ENCODE assay signal across 15 cellular contexts in the genomic region with DNA sequence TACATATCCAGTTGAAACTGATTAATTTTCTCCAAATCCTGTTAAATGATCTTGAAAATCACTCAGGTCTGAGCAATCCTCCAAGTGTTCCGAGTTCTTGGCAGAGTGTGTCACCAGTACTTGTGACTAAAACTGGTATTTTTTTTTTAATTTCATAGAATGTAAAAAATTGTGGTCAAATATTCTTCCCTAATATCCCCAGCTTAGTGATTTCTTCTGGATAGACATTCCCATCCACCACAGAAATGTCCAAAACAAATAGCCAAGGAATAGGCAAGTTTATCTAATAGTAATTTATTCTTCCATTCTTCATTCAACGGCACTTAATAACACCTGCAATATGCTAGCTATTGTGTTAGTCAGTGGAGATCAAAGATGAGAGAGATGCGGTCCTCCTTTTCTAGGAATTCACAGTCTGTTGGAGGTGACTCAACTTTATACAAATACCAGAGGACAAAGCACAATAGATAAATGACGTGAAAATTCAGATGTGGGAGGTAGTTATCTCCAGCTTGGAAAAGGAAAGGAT.
A peak's percentile ranks its signal among the peaks of the same experiment; 100 is the strongest.
DNase-seq lines count a peak whose midpoint lies in the region; ATAC-seq, FAIRE-seq and TF ChIP-seq lines count a peak whose summit lies in the region.
"Had no signal": no experiment of that assay in that cellular context is flagged by ENCODE, and none has a peak within 500 bp of the region (broad histone marks: within the 10 kb centered on the region; RNA-seq: fewer than 3 reads in every experiment).

No MANE protein-coding gene starts in this region.

- POLR2A ChIA-PET in CD4-positive, alpha-beta T cell (lab: Charles Lee), result no interaction called here

- H3K36me3 Mint-ChIP-seq in astrocyte (ENCODE audit: low read depth, unreplicated experiment), result no peaks in the 10 kb centered on the region
- H3K36me3 Mint-ChIP-seq in activated T-helper 1 cell treated with anti-CD3 and anti-CD28 coated beads, Interleukin-12 subunit alpha, Interleukin-12 subunit beta, Interleukin-2, Interleukin-4 antibody, amounts not matched to agents 30 ng/mL and 10 ng/mL and 1 ng/mL, durations not matched to agents 14 hours and 24 hours and 36 hours (ENCODE audit: low read depth), result no peaks in the 10 kb centered on the region
- H3K36me3 Mint-ChIP-seq in CD4-positive, alpha-beta T cell (ENCODE audit: low read depth), result no peaks in the 10 kb centered on the region
- H3K36me3 Mint-ChIP-seq: stimulated activated memory B cell treated with anti-CD40 and anti-IgM and Interleukin-4, amounts not matched to agents 10 μg/mL and 1 μg/mL and 100 μg/mL, for 72 hours had no signal

- peak; percentile 92 for FAIRE-seq in astrocyte (lab: Jason Lieb, UNC)

- no peaks in the 10 kb centered on the region for H3K9me3 Mint-ChIP-seq in astrocyte (ENCODE audit: unreplicated experiment)
- H3K9me3 Mint-ChIP-seq in activated T-helper 1 cell treated with anti-CD3 and anti-CD28 coated beads, Interleukin-12 subunit alpha, Interleukin-12 subunit beta, Interleukin-2, Interleukin-4 antibody, amounts not matched to agents 30 ng/mL and 10 ng/mL and 1 ng/mL, durations not matched to agents 14 hours and 24 hours and 36 hours, result no peaks in the 10 kb centered on the region
- no peaks in the 10 kb centered on the region for H3K9me3 Mint-ChIP-seq in CD4-positive, alpha-beta T cell

- DNase-seq in ACHN (peak; percentile 77), HS-5 (ENCODE audit: low read depth) (peak; percentile 45), astrocyte (ENCODE audit: low read depth) (peak; percentile 100), foreskin fibroblast (peak; percentile 34 to 58), SKM-1 treated with dmso at 0.1 percent for 144 hours (lab: John Stamatoyannopoulos, UW; ENCODE audit: unreplicated experiment) (no peak)
- no peak for DNase-seq in activated T-helper 1 cell treated with anti-CD3 and anti-CD28 coated beads, Interleukin-12 subunit alpha, Interleukin-12 subunit beta, Interleukin-2, Interleukin-4 antibody, amounts not matched to agents 30 ng/mL and 10 ng/mL and 1 ng/mL, durations not matched to agents 14 hours and 24 hours and 36 hours (ENCODE audit: low spot score)
- DNase-seq in stimulated activated CD4-positive, alpha-beta T cell treated with anti-CD3 and anti-CD28 coated beads, Interleukin-2, amount 100 ng/mL, for 24 hours, result no peak
- no peak for DNase-seq in CD4-positive, alpha-beta T cell
- DNase-seq: activated CD4-positive, CD25-positive, alpha-beta regulatory T cell treated with anti-CD3 and anti-CD28 coated beads, Interleukin-2, amount 50 U/mL, for 72 hours; anterior cingulate cortex; DMS79; mucosa of descending colon; stimulated activated CD4-positive, alpha-beta T cell treated with anti-CD3 and anti-CD28 coated beads, Interleukin-4, amount 100 ng/mL, for 1 hour had no signal

- peaks cover 18% of the 10 kb centered on the region for H3K4me1 ChIP-seq in astrocyte (ENCODE audit: insufficient read depth, low read length)
- H3K4me1 ChIP-seq: vagina had no signal

- no peaks in the 10 kb centered on the region for H4K20me1 ChIP-seq in astrocyte (ENCODE audit: insufficient read depth, low read length)

- H3K4me3 ChIP-seq in astrocyte (ENCODE audit: insufficient read depth, low read depth, low read length), result no peak overlapping the region
- H3K4me3 ChIP-seq in foreskin fibroblast (ENCODE audit: low read depth in 1 of 2, low read length in 2 of 2), result no peak overlapping the region
- H3K4me3 ChIP-seq: mucosa of descending colon, vagina had no signal

- H3K27me3 ChIP-seq in astrocyte (ENCODE audit: insufficient read depth, low read length), result no peaks in the 10 kb centered on the region
- no peaks in the 10 kb centered on the region for H3K27me3 ChIP-seq in CD4-positive, alpha-beta T cell (ENCODE audit: control insufficient read depth, insufficient read depth, low read length)
- H3K27me3 ChIP-seq: vagina had no signal

- intact Hi-C loops in activated T-helper 1 cell treated with anti-CD3 and anti-CD28 coated beads, Interleukin-12 subunit alpha, Interleukin-12 subunit beta, Interleukin-2, Interleukin-4 antibody, amounts not matched to agents 30 ng/mL and 10 ng/mL and 1 ng/mL, durations not matched to agents 14 hours and 24 hours and 36 hours (cut with micrococcal nuclease), result no loop called here
- intact Hi-C loops in CD4-positive, alpha-beta T cell (cut with DNase I, micrococcal nuclease), result no loop called here

- no peak overlapping the region for H3K4me3 Mint-ChIP-seq in astrocyte (ENCODE audit: unreplicated experiment)
- no peak overlapping the region for H3K4me3 Mint-ChIP-seq in activated T-helper 1 cell treated with anti-CD3 and anti-CD28 coated beads, Interleukin-12 subunit alpha, Interleukin-12 subunit beta, Interleukin-2, Interleukin-4 antibody, amounts not matched to agents 30 ng/mL and 10 ng/mL and 1 ng/mL, durations not matched to agents 14 hours and 24 hours and 36 hours
- no peak overlapping the region for H3K4me3 Mint-ChIP-seq in CD4-positive, alpha-beta T cell
- H3K4me3 Mint-ChIP-seq: stimulated activated memory B cell treated with anti-CD40 and anti-IgM and Interleukin-4, amounts not matched to agents 10 μg/mL and 1 μg/mL and 100 μg/mL, for 72 hours had no signal

- H3K36me3 ChIP-seq in astrocyte (ENCODE audit: insufficient read depth, low read length), result no peaks in the 10 kb centered on the region
- H3K36me3 ChIP-seq: vagina had no signal

- in situ Hi-C loops in ACHN (cut with HindIII; ENCODE audit: low pct_ligation_motif_present, low pct_unique_long_range_greater_than_20kb, low sequenced_read_pairs), result no loop called here

- H3K27ac ChIP-seq in astrocyte (ENCODE audit: low read depth, low read length), result peak overlapping the region; percentile 84
- H3K27ac ChIP-seq in CD4-positive, alpha-beta T cell (ENCODE audit: low read depth, low read length), result no peak overlapping the region
- H3K27ac ChIP-seq: vagina had no signal

- peaks cover 10% of the 10 kb centered on the region for H3K4me1 Mint-ChIP-seq in astrocyte (ENCODE audit: low read depth, unreplicated experiment)
- no peaks in the 10 kb centered on the region for H3K4me1 Mint-ChIP-seq in activated T-helper 1 cell treated with anti-CD3 and anti-CD28 coated beads, Interleukin-12 subunit alpha, Interleukin-12 subunit beta, Interleukin-2, Interleukin-4 antibody, amounts not matched to agents 30 ng/mL and 10 ng/mL and 1 ng/mL, durations not matched to agents 14 hours and 24 hours and 36 hours (ENCODE audit: low read depth)
- no peaks in the 10 kb centered on the region for H3K4me1 Mint-ChIP-seq in CD4-positive, alpha-beta T cell (ENCODE audit: low read depth)
- H3K4me1 Mint-ChIP-seq: stimulated activated memory B cell treated with anti-CD40 and anti-IgM and Interleukin-4, amounts not matched to agents 10 μg/mL and 1 μg/mL and 100 μg/mL, for 72 hours had no signal

- no peak for ATAC-seq in CD4-positive, alpha-beta T cell (ENCODE audit: poor library complexity)
- ATAC-seq: mucosa of descending colon; stimulated activated memory B cell treated with anti-CD40 and anti-IgM and Interleukin-4, amounts not matched to agents 10 μg/mL and 1 μg/mL and 100 μg/mL, for 72 hours had no signal

- H2AFZ ChIP-seq in astrocyte (ENCODE audit: low read depth, low read length), result no peak overlapping the region

- CTCF ChIA-PET in CD4-positive, alpha-beta T cell (lab: Charles Lee), result no interaction called here

- peak overlapping the region; percentile 55 for H3K4me2 ChIP-seq in astrocyte (ENCODE audit: low read length)

- H3K27ac Mint-ChIP-seq in astrocyte (ENCODE audit: unreplicated experiment), result no peak overlapping the region
- no peak overlapping the region for H3K27ac Mint-ChIP-seq in activated T-helper 1 cell treated with anti-CD3 and anti-CD28 coated beads, Interleukin-12 subunit alpha, Interleukin-12 subunit beta, Interleukin-2, Interleukin-4 antibody, amounts not matched to agents 30 ng/mL and 10 ng/mL and 1 ng/mL, durations not matched to agents 14 hours and 24 hours and 36 hours
- no peak overlapping the region for H3K27ac Mint-ChIP-seq in CD4-positive, alpha-beta T cell
- H3K27ac Mint-ChIP-seq: stimulated activated memory B cell treated with anti-CD40 and anti-IgM and Interleukin-4, amounts not matched to agents 10 μg/mL and 1 μg/mL and 100 μg/mL, for 72 hours had no signal

- H3K9me3 ChIP-seq in astrocyte (ENCODE audit: insufficient read depth, low read depth, low read length), result no peaks in the 10 kb centered on the region
- H3K9me3 ChIP-seq in CD4-positive, alpha-beta T cell (ENCODE audit: control insufficient read depth, low read length), result no peaks in the 10 kb centered on the region
- H3K9me3 ChIP-seq: mucosa of descending colon, vagina had no signal

- no peaks in the 10 kb centered on the region for H3K27me3 Mint-ChIP-seq in astrocyte (ENCODE audit: low read depth, unreplicated experiment)
- H3K27me3 Mint-ChIP-seq in activated T-helper 1 cell treated with anti-CD3 and anti-CD28 coated beads, Interleukin-12 subunit alpha, Interleukin-12 subunit beta, Interleukin-2, Interleukin-4 antibody, amounts not matched to agents 30 ng/mL and 10 ng/mL and 1 ng/mL, durations not matched to agents 14 hours and 24 hours and 36 hours (ENCODE audit: insufficient read depth), result no peaks in the 10 kb centered on the region
- no peaks in the 10 kb centered on the region for H3K27me3 Mint-ChIP-seq in CD4-positive, alpha-beta T cell
- H3K27me3 Mint-ChIP-seq: stimulated activated memory B cell treated with anti-CD40 and anti-IgM and Interleukin-4, amounts not matched to agents 10 μg/mL and 1 μg/mL and 100 μg/mL, for 72 hours had no signal

- H3K79me2 ChIP-seq in astrocyte (ENCODE audit: insufficient read depth, low read length), result no peaks in the 10 kb centered on the region

- TF ChIP-seq CTCF in astrocyte (IDR thresholded peaks at IDR 0.05; ENCODE audit: insufficient read depth, low read depth, low read length) (no peak), foreskin fibroblast (IDR thresholded peaks at IDR 0.05; ENCODE audit: low read depth, low read length) (no peak)
- no peak for TF ChIP-seq CTCF in CD4-positive, alpha-beta T cell (IDR thresholded peaks at IDR 0.05)

- peak overlapping the region; percentile 62 for H3K9ac ChIP-seq in astrocyte (ENCODE audit: low read length)

Comparison
In these comparisons a context has a peak if more than half of its experiments do, and no peak if none do; other contexts are left out.
1. DNase-seq: peak in ACHN (single experiment), HS-5 (single experiment), astrocyte (single experiment) and foreskin fibroblast (2 of 2); none in activated T-helper 1 cell treated with anti-CD3 and anti-CD28 coated beads, Interleukin-12 subunit alpha, Interleukin-12 subunit beta, Interleukin-2, Interleukin-4 antibody, amounts not matched to agents 30 ng/mL and 10 ng/mL and 1 ng/mL, durations not matched to agents 14 hours and 24 hours and 36 hours (single experiment), SKM-1 treated with dmso at 0.1 percent for 144 hours (single experiment), stimulated activated CD4-positive, alpha-beta T cell treated with anti-CD3 and anti-CD28 coated beads, Interleukin-2, amount 100 ng/mL, for 24 hours (0 of 2) and CD4-positive, alpha-beta T cell (0 of 10).